Comparison of ENCODE assay signal across 1 cellular context in the genomic region with DNA sequence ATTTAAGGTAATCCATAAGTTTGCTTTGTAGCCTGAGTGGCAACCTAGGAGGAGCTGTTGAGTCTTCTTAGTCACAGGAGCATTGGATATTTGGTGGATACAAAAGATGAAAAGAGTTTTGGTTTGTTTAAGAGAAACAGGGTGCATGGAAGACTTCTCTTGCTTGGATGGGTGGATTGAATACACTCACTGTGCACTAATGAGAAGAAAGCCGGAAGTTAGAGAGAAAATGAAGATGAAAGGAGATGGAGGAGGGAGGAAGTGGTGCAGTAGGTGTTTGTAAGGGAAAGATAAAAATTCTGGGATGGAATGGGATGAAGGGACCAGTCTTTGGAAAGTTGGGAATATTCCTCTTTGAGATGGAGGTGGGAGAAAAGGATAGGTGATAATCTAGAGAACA.
TF ChIP-seq lines count a peak whose summit lies in the region.

No MANE protein-coding gene starts in this region.

TF ChIP-seq in HepG2, 621 proteins besides CTCF, POLR2A, EP300 and RAD21:
- TF ChIP-seq, protein P1, sequence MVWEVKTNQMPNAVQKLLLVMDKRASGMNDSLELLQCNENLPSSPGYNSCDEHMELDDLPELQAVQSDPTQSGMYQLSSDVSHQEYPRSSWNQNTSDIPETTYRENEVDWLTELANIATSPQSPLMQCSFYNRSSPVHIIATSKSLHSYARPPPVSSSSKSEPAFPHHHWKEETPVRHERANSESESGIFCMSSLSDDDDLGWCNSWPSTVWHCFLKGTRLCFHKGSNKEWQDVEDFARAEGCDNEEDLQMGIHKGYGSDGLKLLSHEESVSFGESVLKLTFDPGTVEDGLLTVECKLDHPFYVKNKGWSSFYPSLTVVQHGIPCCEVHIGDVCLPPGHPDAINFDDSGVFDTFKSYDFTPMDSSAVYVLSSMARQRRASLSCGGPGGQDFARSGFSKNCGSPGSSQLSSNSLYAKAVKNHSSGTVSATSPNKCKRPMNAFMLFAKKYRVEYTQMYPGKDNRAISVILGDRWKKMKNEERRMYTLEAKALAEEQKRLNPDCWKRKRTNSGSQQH (CRISPR knock-in tag; IDR thresholded peaks at IDR 0.05; ENCODE audit: low read depth): no peak
- TF ChIP-seq, protein P2, sequence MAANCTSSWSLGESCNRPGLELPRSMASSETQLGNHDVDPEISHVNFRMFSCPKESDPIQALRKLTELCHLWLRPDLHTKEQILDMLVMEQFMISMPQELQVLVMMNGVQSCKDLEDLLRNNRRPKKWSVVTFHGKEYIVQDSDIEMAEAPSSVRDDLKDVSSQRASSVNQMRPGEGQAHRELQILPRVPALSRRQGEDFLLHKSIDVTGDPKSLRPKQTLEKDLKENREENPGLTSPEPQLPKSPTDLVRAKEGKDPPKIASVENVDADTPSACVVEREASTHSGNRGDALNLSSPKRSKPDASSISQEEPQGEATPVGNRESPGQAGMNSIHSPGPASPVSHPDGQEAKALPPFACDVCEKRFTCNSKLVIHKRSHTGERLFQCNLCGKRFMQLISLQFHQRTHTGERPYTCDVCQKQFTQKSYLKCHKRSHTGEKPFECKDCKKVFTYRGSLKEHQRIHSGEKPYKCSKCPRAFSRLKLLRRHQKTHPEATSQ (CRISPR knock-in tag; IDR thresholded peaks at IDR 0.05; ENCODE audit: borderline replicate concordance): no peak
- no peak for TF ChIP-seq MYNN (CRISPR knock-in tag; IDR thresholded peaks at IDR 0.05; ENCODE audit: low read depth)
- no peak for TF ChIP-seq TBP (CRISPR knock-in tag; IDR thresholded peaks at IDR 0.05)
- no peak for TF ChIP-seq KDM4B (CRISPR knock-in tag; IDR thresholded peaks at IDR 0.05)
- TF ChIP-seq, protein P3, sequence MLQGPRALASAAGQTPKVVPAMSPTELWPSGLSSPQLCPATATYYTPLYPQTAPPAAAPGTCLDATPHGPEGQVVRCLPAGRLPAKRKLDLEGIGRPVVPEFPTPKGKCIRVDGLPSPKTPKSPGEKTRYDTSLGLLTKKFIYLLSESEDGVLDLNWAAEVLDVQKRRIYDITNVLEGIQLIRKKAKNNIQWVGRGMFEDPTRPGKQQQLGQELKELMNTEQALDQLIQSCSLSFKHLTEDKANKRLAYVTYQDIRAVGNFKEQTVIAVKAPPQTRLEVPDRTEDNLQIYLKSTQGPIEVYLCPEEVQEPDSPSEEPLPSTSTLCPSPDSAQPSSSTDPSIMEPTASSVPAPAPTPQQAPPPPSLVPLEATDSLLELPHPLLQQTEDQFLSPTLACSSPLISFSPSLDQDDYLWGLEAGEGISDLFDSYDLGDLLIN (CRISPR knock-in tag; IDR thresholded peaks at IDR 0.05; ENCODE audit: borderline replicate concordance): no peak
- TF ChIP-seq ZFP36L1 (CRISPR knock-in tag; IDR thresholded peaks at IDR 0.05): no peak
- TF ChIP-seq MAFF (IDR thresholded peaks at IDR 0.05; ENCODE audit: low read depth, low read length): no peak
- TF ChIP-seq, protein P4, sequence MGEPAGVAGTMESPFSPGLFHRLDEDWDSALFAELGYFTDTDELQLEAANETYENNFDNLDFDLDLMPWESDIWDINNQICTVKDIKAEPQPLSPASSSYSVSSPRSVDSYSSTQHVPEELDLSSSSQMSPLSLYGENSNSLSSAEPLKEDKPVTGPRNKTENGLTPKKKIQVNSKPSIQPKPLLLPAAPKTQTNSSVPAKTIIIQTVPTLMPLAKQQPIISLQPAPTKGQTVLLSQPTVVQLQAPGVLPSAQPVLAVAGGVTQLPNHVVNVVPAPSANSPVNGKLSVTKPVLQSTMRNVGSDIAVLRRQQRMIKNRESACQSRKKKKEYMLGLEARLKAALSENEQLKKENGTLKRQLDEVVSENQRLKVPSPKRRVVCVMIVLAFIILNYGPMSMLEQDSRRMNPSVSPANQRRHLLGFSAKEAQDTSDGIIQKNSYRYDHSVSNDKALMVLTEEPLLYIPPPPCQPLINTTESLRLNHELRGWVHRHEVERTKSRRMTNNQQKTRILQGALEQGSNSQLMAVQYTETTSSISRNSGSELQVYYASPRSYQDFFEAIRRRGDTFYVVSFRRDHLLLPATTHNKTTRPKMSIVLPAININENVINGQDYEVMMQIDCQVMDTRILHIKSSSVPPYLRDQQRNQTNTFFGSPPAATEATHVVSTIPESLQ (CRISPR knock-in tag; conservative IDR thresholded peaks at IDR 0.05): no peak
- no peak for TF ChIP-seq ZNF775 (CRISPR knock-in tag; IDR thresholded peaks at IDR 0.05; ENCODE audit: borderline replicate concordance)
- TF ChIP-seq, protein P5, sequence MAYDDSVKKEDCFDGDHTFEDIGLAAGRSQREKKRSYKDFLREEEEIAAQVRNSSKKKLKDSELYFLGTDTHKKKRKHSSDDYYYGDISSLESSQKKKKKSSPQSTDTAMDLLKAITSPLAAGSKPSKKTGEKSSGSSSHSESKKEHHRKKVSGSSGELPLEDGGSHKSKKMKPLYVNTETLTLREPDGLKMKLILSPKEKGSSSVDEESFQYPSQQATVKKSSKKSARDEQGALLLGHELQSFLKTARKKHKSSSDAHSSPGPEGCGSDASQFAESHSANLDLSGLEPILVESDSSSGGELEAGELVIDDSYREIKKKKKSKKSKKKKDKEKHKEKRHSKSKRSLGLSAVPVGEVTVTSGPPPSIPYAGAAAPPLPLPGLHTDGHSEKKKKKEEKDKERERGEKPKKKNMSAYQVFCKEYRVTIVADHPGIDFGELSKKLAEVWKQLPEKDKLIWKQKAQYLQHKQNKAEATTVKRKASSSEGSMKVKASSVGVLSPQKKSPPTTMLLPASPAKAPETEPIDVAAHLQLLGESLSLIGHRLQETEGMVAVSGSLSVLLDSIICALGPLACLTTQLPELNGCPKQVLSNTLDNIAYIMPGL (CRISPR knock-in tag; IDR thresholded peaks at IDR 0.05; ENCODE audit: borderline replicate concordance in 1 of 2, low read depth in 1 of 2): no peak
- no peak for TF ChIP-seq SP1 (IDR thresholded peaks at IDR 0.05)
- TF ChIP-seq SP1 (CRISPR knock-in tag; IDR thresholded peaks at IDR 0.05): no peak
- TF ChIP-seq SAFB2 (CRISPR knock-in tag; IDR thresholded peaks at IDR 0.05; ENCODE audit: borderline replicate concordance, low read depth): no peak
- TF ChIP-seq ZMYM2 (CRISPR knock-in tag; IDR thresholded peaks at IDR 0.05): no peak
- no peak for TF ChIP-seq ZNF101 (CRISPR knock-in tag; IDR thresholded peaks at IDR 0.05; ENCODE audit: borderline replicate concordance, low read depth)
- TF ChIP-seq HES4 (CRISPR knock-in tag; IDR thresholded peaks at IDR 0.05; ENCODE audit: borderline replicate concordance): no peak
- no peak for TF ChIP-seq FOXK1 (CRISPR knock-in tag; IDR thresholded peaks at IDR 0.05; ENCODE audit: borderline replicate concordance, low read depth)
- no peak for TF ChIP-seq ZNF225 (CRISPR knock-in tag; IDR thresholded peaks at IDR 0.05)
- TF ChIP-seq, protein P6, sequence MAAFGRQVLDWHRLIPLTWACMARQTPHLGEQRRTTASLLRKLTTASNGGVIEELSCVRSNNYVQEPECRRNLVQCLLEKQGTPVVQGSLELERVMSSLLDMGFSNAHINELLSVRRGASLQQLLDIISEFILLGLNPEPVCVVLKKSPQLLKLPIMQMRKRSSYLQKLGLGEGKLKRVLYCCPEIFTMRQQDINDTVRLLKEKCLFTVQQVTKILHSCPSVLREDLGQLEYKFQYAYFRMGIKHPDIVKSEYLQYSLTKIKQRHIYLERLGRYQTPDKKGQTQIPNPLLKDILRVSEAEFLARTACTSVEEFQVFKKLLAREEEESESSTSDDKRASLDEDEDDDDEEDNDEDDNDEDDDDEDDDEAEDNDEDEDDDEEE (CRISPR knock-in tag; IDR thresholded peaks at IDR 0.05): no peak
